Comparison of ENCODE assay signal across 1 cellular context in genomic region chr17:9023389-9024210, GRCh38.
TF ChIP-seq lines count a peak whose summit lies in the region.

No MANE protein-coding gene starts in this region.

TF ChIP-seq in H1, 55 proteins besides CTCF, POLR2A, EP300 and RAD21:
- TF ChIP-seq SUZ12 (IDR thresholded peaks at IDR 0.05; ENCODE audit: low read length) (peak; percentile 65), SIN3A (conservative IDR thresholded peaks at IDR 0.05 in 1 of 2, IDR thresholded peaks at IDR 0.05 in 1 of 2; ENCODE audit: low read depth in 1 of 2, low read length in 2 of 2) (no peak), RNF2 (IDR thresholded peaks at IDR 0.05; ENCODE audit: borderline replicate concordance, low read depth, low read length, missing control alignments, poor library complexity, severe bottlenecking) (peak; percentile 81), EZH2 (IDR thresholded peaks at IDR 0.05; ENCODE audit: low read depth, low read length, severe bottlenecking) (peak; percentile 83), BACH1 (IDR thresholded peaks at IDR 0.05; ENCODE audit: low read length) (no peak), TEAD4 (IDR thresholded peaks at IDR 0.05; ENCODE audit: low read depth, low read length) (no peak), HDAC6 (IDR thresholded peaks at IDR 0.05; ENCODE audit: low read depth, low read length) (no peak), SRF (IDR thresholded peaks at IDR 0.05; ENCODE audit: low read depth, low read length) (no peak), RFX5 (IDR thresholded peaks at IDR 0.05; ENCODE audit: borderline replicate concordance, low read depth, low read length) (no peak)
